8 cellular contexts compared by ENCODE assay signal in the genomic region with DNA sequence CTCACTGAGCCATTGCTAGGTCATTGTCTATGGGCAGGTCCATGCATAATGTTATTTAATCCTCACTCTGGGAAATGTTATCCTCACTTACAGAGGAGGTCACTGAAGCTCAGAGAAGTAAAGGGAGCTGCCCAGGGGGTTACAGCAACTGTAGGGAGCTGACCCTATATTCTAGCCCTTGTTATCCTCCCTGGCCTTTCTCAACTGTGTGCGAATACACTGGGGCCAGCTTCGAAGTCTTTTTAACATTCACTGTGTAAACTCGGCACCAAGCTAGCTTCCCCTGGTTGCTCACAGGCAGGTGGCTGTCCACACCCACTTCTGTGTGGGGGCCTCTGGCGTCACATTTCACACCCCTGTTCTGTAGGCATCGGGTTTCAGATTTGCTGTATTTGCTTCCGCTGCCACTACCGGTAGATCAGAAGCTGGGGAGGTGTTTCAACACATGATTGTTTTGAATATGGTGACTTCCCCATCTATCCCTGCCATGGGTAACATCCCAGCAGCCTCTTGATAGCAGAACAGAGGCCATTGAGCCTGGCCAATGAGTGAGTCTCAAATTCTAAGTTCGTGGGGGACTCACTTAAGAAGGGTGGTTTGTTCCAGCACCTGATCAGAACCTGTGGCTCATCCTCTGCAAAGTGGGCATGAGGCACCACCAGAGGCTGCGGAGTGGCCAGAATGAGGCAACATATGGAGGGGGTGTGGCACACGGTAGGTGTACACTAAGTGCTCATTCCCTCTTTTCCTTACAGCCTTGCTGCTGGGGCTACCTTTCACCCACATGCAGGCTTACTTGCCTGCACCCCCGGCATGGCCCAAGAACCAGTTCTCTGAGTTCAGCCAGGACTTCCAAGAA.
DNase-seq lines count a peak whose midpoint lies in the region; ATAC-seq and TF ChIP-seq lines count a peak whose summit lies in the region.

No MANE protein-coding gene starts in this region.

- H3K4me3 Mint-ChIP-seq in activated T-helper 1 cell treated with anti-CD3 and anti-CD28 coated beads, Interleukin-12 subunit alpha, Interleukin-12 subunit beta, Interleukin-2, Interleukin-4 antibody, amounts not matched to agents 30 ng/mL and 10 ng/mL and 1 ng/mL, durations not matched to agents 14 hours and 24 hours and 36 hours, result peak overlapping the region; percentile 80

- no peak overlapping the region for H4K12ac ChIP-seq in trophoblast cell (ENCODE audit: low read depth, low read length)

- H3K36me3 ChIP-seq in NT2/D1 (ENCODE audit: insufficient read depth, insufficient read length, low read length), result peaks cover 5% of the 10 kb centered on the region
- H3K36me3 ChIP-seq in lower lobe of right lung, result no peaks in the 10 kb centered on the region
- H3K36me3 ChIP-seq in trophoblast cell (ENCODE audit: control insufficient read depth in 1 of 2, insufficient read depth in 2 of 2, low read length in 2 of 2), result no peaks in the 10 kb centered on the region

- no peak overlapping the region for H4K91ac ChIP-seq in trophoblast cell (ENCODE audit: low read depth, low read length)

- H3K79me2 ChIP-seq in trophoblast cell (ENCODE audit: control insufficient read depth, insufficient read depth, low read length, poor library complexity), result no peaks in the 10 kb centered on the region

- H3K4me1 ChIP-seq in NT2/D1 (ENCODE audit: insufficient read depth, insufficient read length), result peaks cover 37% of the 10 kb centered on the region
- peaks cover 89% of the 10 kb centered on the region for H3K4me1 ChIP-seq in lower lobe of right lung
- peaks cover 18 to 20% of the 10 kb centered on the region in 2 experiments for H3K4me1 ChIP-seq in trophoblast cell (ENCODE audit: control insufficient read depth in 1 of 2, insufficient read depth in 2 of 2, low read length in 2 of 2)

- no peak overlapping the region for H3K18ac ChIP-seq in trophoblast cell (ENCODE audit: low read length)

- no peak overlapping the region for H4K8ac ChIP-seq in trophoblast cell (ENCODE audit: low read depth, low read length)

- peak; percentile 49 for ATAC-seq in GM19035 (IDR thresholded peaks at IDR 0.05; ENCODE audit: unreplicated experiment)
- ATAC-seq in HG02981 (IDR thresholded peaks at IDR 0.05; ENCODE audit: unreplicated experiment), result peak; percentile 36
- ATAC-seq in lower lobe of right lung, result peak; percentile 48 to 51
- peak; percentile 49 for ATAC-seq in stimulated activated naive CD8-positive, alpha-beta T cell treated with anti-CD3 and anti-CD28 coated beads, Interleukin-15, Interleukin-2, amounts not matched to agents 100 U/mL and 50 U/mL, for 24 hours

- DNase-seq in NT2/D1 (ENCODE audit: low read depth, low spot score), result no peak
- peak; percentile 84 for DNase-seq in activated T-helper 1 cell treated with anti-CD3 and anti-CD28 coated beads, Interleukin-12 subunit alpha, Interleukin-12 subunit beta, Interleukin-2, Interleukin-4 antibody, amounts not matched to agents 30 ng/mL and 10 ng/mL and 1 ng/mL, durations not matched to agents 14 hours and 24 hours and 36 hours (ENCODE audit: low spot score)
- peak; percentile 80 for DNase-seq in lower lobe of right lung
- peak; percentile 83 for DNase-seq in stimulated activated naive CD8-positive, alpha-beta T cell treated with anti-CD3 and anti-CD28 coated beads, Interleukin-15, Interleukin-2, amounts not matched to agents 100 U/mL and 50 U/mL, for 24 hours
- no peak for DNase-seq in inferior parietal cortex (ENCODE audit: extremely low spot score)
- DNase-seq in trophoblast cell, result no peak

- no peak overlapping the region for H2BK12ac ChIP-seq in trophoblast cell (ENCODE audit: low read length)

- no peak overlapping the region for H2BK5ac ChIP-seq in trophoblast cell (ENCODE audit: low read depth, low read length, poor library complexity)

- no peak overlapping the region for H3K4ac ChIP-seq in trophoblast cell (ENCODE audit: low read depth, low read length)

- H2BK120ac ChIP-seq in trophoblast cell (ENCODE audit: insufficient read depth, low read length, poor library complexity), result no peak overlapping the region

- peaks cover 2% of the 10 kb centered on the region for H3K79me1 ChIP-seq in trophoblast cell (ENCODE audit: low read length)

- H3K4me1 Mint-ChIP-seq in activated T-helper 1 cell treated with anti-CD3 and anti-CD28 coated beads, Interleukin-12 subunit alpha, Interleukin-12 subunit beta, Interleukin-2, Interleukin-4 antibody, amounts not matched to agents 30 ng/mL and 10 ng/mL and 1 ng/mL, durations not matched to agents 14 hours and 24 hours and 36 hours (ENCODE audit: low read depth), result peaks cover 79% of the 10 kb centered on the region

- no peak overlapping the region for H3K23ac ChIP-seq in trophoblast cell (ENCODE audit: low read length)

- peaks cover 26% of the 10 kb centered on the region for H3K36me3 Mint-ChIP-seq in activated T-helper 1 cell treated with anti-CD3 and anti-CD28 coated beads, Interleukin-12 subunit alpha, Interleukin-12 subunit beta, Interleukin-2, Interleukin-4 antibody, amounts not matched to agents 30 ng/mL and 10 ng/mL and 1 ng/mL, durations not matched to agents 14 hours and 24 hours and 36 hours (ENCODE audit: low read depth)

- H2AFZ ChIP-seq in trophoblast cell (ENCODE audit: insufficient read depth, low read length, poor library complexity), result no peak overlapping the region

- TF ChIP-seq CTCF in lower lobe of right lung (IDR thresholded peaks at IDR 0.05), result no peak

- no peak overlapping the region for H2AK5ac ChIP-seq in trophoblast cell (ENCODE audit: low read length)

- H3K14ac ChIP-seq in trophoblast cell (ENCODE audit: low read length), result no peak overlapping the region

- peak overlapping the region; percentile 51 for H3K9ac ChIP-seq in NT2/D1 (ENCODE audit: insufficient read length, low read depth)
- H3K9ac ChIP-seq in trophoblast cell (ENCODE audit: low read length), result no peak overlapping the region

- peak overlapping the region; percentile 99 for H3K27ac Mint-ChIP-seq in activated T-helper 1 cell treated with anti-CD3 and anti-CD28 coated beads, Interleukin-12 subunit alpha, Interleukin-12 subunit beta, Interleukin-2, Interleukin-4 antibody, amounts not matched to agents 30 ng/mL and 10 ng/mL and 1 ng/mL, durations not matched to agents 14 hours and 24 hours and 36 hours

- H3K9me3 Mint-ChIP-seq in activated T-helper 1 cell treated with anti-CD3 and anti-CD28 coated beads, Interleukin-12 subunit alpha, Interleukin-12 subunit beta, Interleukin-2, Interleukin-4 antibody, amounts not matched to agents 30 ng/mL and 10 ng/mL and 1 ng/mL, durations not matched to agents 14 hours and 24 hours and 36 hours, result no peaks in the 10 kb centered on the region

- no peak overlapping the region for H3K4me2 ChIP-seq in trophoblast cell (ENCODE audit: low read length)

- intact Hi-C loops in activated T-helper 1 cell treated with anti-CD3 and anti-CD28 coated beads, Interleukin-12 subunit alpha, Interleukin-12 subunit beta, Interleukin-2, Interleukin-4 antibody, amounts not matched to agents 30 ng/mL and 10 ng/mL and 1 ng/mL, durations not matched to agents 14 hours and 24 hours and 36 hours (cut with micrococcal nuclease), result loop anchor here (1.0 to 10.0 kb wide), 9 partner anchors 9 to 1167 kb away; a partner anchor contains a TSS
- intact Hi-C loops in lower lobe of right lung (cut with DNase I), result no loop called here

- peak overlapping the region; percentile 89 for H3K27ac ChIP-seq in lower lobe of right lung
- H3K27ac ChIP-seq in trophoblast cell (ENCODE audit: low read depth, low read length), result no peak overlapping the region

- no peaks in the 10 kb centered on the region for H3K27me3 Mint-ChIP-seq in activated T-helper 1 cell treated with anti-CD3 and anti-CD28 coated beads, Interleukin-12 subunit alpha, Interleukin-12 subunit beta, Interleukin-2, Interleukin-4 antibody, amounts not matched to agents 30 ng/mL and 10 ng/mL and 1 ng/mL, durations not matched to agents 14 hours and 24 hours and 36 hours (ENCODE audit: insufficient read depth)

- no peaks in the 10 kb centered on the region for H3K9me3 ChIP-seq in NT2/D1 (ENCODE audit: insufficient read depth, low read length)
- H3K9me3 ChIP-seq in lower lobe of right lung, result no peaks in the 10 kb centered on the region
- H3K9me3 ChIP-seq in trophoblast cell (ENCODE audit: insufficient read depth, low read depth, low read length), result peaks cover 2% of the 10 kb centered on the region

- H3K4me3 ChIP-seq in NT2/D1 (ENCODE audit: insufficient read length, low read depth), result no peak overlapping the region
- H3K4me3 ChIP-seq in lower lobe of right lung, result no peak overlapping the region
- no peak overlapping the region for H3K4me3 ChIP-seq in trophoblast cell (ENCODE audit: low read depth, low read length)

- H3K27me3 ChIP-seq in NT2/D1 (ENCODE audit: insufficient read depth, insufficient read length), result no peaks in the 10 kb centered on the region
- H3K27me3 ChIP-seq in lower lobe of right lung (ENCODE audit: low read depth), result no peaks in the 10 kb centered on the region
- H3K27me3 ChIP-seq in trophoblast cell (ENCODE audit: insufficient read depth, low read length), result no peaks in the 10 kb centered on the region

- no CpG with 5 or more reads among the region's 11 CpGs for WGBS in trophoblast cell (ENCODE audit: extremely low coverage, insufficient coverage, insufficient read length)

Comparison
In these comparisons a context has a peak if more than half of its experiments do, and no peak if none do; other contexts are left out.
1. DNase-seq: peak in activated T-helper 1 cell treated with anti-CD3 and anti-CD28 coated beads, Interleukin-12 subunit alpha, Interleukin-12 subunit beta, Interleukin-2, Interleukin-4 antibody, amounts not matched to agents 30 ng/mL and 10 ng/mL and 1 ng/mL, durations not matched to agents 14 hours and 24 hours and 36 hours (single experiment), lower lobe of right lung (single experiment) and stimulated activated naive CD8-positive, alpha-beta T cell treated with anti-CD3 and anti-CD28 coated beads, Interleukin-15, Interleukin-2, amounts not matched to agents 100 U/mL and 50 U/mL, for 24 hours (single experiment); none in NT2/D1 (single experiment), inferior parietal cortex (single experiment) and trophoblast cell (0 of 2).
2. Peak in every context shown above with its lines, with median percentiles within 50 percentile points of each other: ATAC-seq.